8 cellular contexts compared by ENCODE assay signal in the genomic region with DNA sequence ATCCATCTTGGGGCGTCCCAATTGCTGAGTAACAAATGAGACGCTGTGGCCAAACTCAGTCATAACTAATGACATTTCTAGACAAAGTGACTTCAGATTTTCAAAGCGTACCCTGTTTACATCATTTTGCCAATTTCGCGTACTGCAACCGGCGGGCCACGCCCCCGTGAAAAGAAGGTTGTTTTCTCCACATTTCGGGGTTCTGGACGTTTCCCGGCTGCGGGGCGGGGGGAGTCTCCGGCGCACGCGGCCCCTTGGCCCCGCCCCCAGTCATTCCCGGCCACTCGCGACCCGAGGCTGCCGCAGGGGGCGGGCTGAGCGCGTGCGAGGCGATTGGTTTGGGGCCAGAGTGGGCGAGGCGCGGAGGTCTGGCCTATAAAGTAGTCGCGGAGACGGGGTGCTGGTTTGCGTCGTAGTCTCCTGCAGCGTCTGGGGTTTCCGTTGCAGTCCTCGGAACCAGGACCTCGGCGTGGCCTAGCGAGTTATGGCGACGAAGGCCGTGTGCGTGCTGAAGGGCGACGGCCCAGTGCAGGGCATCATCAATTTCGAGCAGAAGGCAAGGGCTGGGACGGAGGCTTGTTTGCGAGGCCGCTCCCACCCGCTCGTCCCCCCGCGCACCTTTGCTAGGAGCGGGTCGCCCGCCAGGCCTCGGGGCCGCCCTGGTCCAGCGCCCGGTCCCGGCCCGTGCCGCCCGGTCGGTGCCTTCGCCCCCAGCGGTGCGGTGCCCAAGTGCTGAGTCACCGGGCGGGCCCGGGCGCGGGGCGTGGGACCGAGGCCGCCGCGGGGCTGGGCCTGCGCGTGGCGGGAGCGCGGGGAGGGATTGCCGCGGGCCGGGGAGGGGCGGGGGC. TPM values are rescaled to one million over a fixed set of nuclear protein-coding genes. Genes with fewer than 3 reads are reported as not detected.
DNase-seq lines count a peak whose midpoint lies in the region; ATAC-seq and TF ChIP-seq lines count a peak whose summit lies in the region.

Gene SOD1, plus strand, starts transcription at position 408 of the 848 bp plus-strand sequence. Its CDS starts 77 bp downstream, at position 485.

- no peaks in the 10 kb centered on the region for H3K27me3 ChIP-seq in upper lobe of left lung

- DNase-seq in NCI-H1694 (lab: John Stamatoyannopoulos, UW) (peak; percentile 89), amniotic epithelial cell (ENCODE audit: low read depth) (peak; percentile 87), left cardiac atrium (peak; percentile 98), posterior vena cava (ENCODE audit: low spot score) (peak; percentile 99), upper lobe of left lung (peak; percentile 94 to 98)

- H3K4me3 ChIP-seq in upper lobe of left lung = peak within 1 kb of the TSS; percentile 64 to 95 (median 76)

- no peaks in the 10 kb centered on the region for H3K9me3 ChIP-seq in upper lobe of left lung

- WGBS in upper lobe of left lung, 2 donors = 2 to 3% methylated on average over 23 to 48 of the region's 91 CpGs

- intact Hi-C loops in T-helper 1 cell treated with Interleukin-12 subunit alpha and Interleukin-12 subunit beta and Interleukin-4 antibody, amounts not matched to agents 30 ng/mL and 1 ng/mL, for 36 hours (cut with micrococcal nuclease) = loop anchor here (1.0 to 10.0 kb wide), 10 partner anchors 73 to 1831 kb away; partner anchors contain the start of genes DNAJC28, IFNAR1, MIS18A and SCAF4
- intact Hi-C loops in left cardiac atrium (cut with DNase I) = no loop called here
- intact Hi-C loops in posterior vena cava (cut with DNase I) = no loop called here

- H3K27ac ChIP-seq in upper lobe of left lung = peak within 1 kb of the TSS; percentile 86 to 92 (median 90)

- ATAC-seq in GM18498 (IDR thresholded peaks at IDR 0.05; ENCODE audit: unreplicated experiment) (peak; percentile 96), HG02885 (IDR thresholded peaks at IDR 0.05; ENCODE audit: poor library complexity, unreplicated experiment) (peak; percentile 94), left cardiac atrium (peak; percentile 97 to 98), upper lobe of left lung (ENCODE audit: low FRiP score in 2 of 2) (peak; percentile 97 to 99)

- TF ChIP-seq EP300 in upper lobe of left lung (IDR thresholded peaks at IDR 0.05) = no peak

- peaks cover 0 to 10% (median 2%) of the 10 kb centered on the region in 4 donors for H3K36me3 ChIP-seq in upper lobe of left lung

- TF ChIP-seq CTCF in upper lobe of left lung (IDR thresholded peaks at IDR 0.05) = peak in 4 of 6 experiments; percentile 17 to 53 (median 40)

- TF ChIP-seq POLR2A in upper lobe of left lung (IDR thresholded peaks at IDR 0.05) = peak in 3 of 4 donors; percentile 82 to 93 (median 93)

- H3K4me1 ChIP-seq in upper lobe of left lung = peaks cover 15 to 28% (median 16%) of the 10 kb centered on the region in 4 donors

RNA-seq across cellular contexts. Expression of gene SOD1, which starts in this region (rescaled TPM):
- total RNA-seq in T-helper 1 cell treated with Interleukin-12 subunit alpha and Interleukin-12 subunit beta and Interleukin-4 antibody, amounts not matched to agents 30 ng/mL and 1 ng/mL, for 36 hours = 207 and 217 TPM in 2 replicates
- total RNA-seq in left cardiac atrium (100 to 1,000 TPM; 305 TPM), posterior vena cava (100 to 1,000 TPM; 164 to 183 TPM), upper lobe of left lung (100 to 1,000 TPM in 4 of 6 donors, 10 to 100 TPM in 2; 35.6 to 158 (median 128) TPM)

Comparison
In these comparisons a context has a peak if more than half of its experiments do, and no peak if none do; other contexts are left out.
1. Peak in every context shown above with its lines: DNase-seq, ATAC-seq, H3K4me3 ChIP-seq and H3K27ac ChIP-seq.